ENCODE assay signal across 8 cellular contexts in genomic region chr10:98134431-98135221, GRCh38. TPM values are rescaled to one million over a fixed set of nuclear protein-coding genes. Genes with fewer than 3 reads are reported as not detected.
DNase-seq lines count a peak whose midpoint lies in the region; ATAC-seq and TF ChIP-seq lines count a peak whose summit lies in the region.

TSS of gene R3HCC1L (plus strand) at chr10:98134657. CDS start at chr10:98208115, 73,458 bp downstream.

- DNase-seq in HFFc6 = peak; percentile 81
- DNase-seq in NAMALWA (ENCODE audit: low spot score) = peak; percentile 95
- DNase-seq in glomerular visceral epithelial cell (ENCODE audit: extremely low spot score) = peak; percentile 87
- DNase-seq in omental fat pad (ENCODE audit: low spot score) = peak; percentile 68

- peaks cover 5% of the 10 kb centered on the region; the same call in 1 of the 2 replicates for H3K9me3 Mint-ChIP-seq in HFFc6
- peaks cover 5% of the 10 kb centered on the region for H3K9me3 Mint-ChIP-seq in activated naive CD4-positive, alpha-beta T cell treated with anti-CD3 and anti-CD28 coated beads, Interleukin-2, amount 50 U/mL, for 24 hours

- peaks cover 4% of the 10 kb centered on the region; the same call in 1 of the 2 replicates for H3K36me3 Mint-ChIP-seq in HFFc6 (ENCODE audit: low read depth)
- H3K36me3 Mint-ChIP-seq in activated naive CD4-positive, alpha-beta T cell treated with anti-CD3 and anti-CD28 coated beads, Interleukin-2, amount 50 U/mL, for 24 hours = peaks cover 1% of the 10 kb centered on the region

- ATAC-seq in SK-N-SH treated with all-trans-retinoic acid at 6 μM for 48 hours = peak; percentile 99
- ATAC-seq in omental fat pad (ENCODE audit: low FRiP score) = peak; percentile 98

- peak within 1 kb of the TSS; percentile 95 for H3K4me3 ChIP-seq in GM08714 (ENCODE audit: low read length)

- H3K4me3 Mint-ChIP-seq in HFFc6 = peak within 1 kb of the TSS; percentile 97
- H3K4me3 Mint-ChIP-seq in activated naive CD4-positive, alpha-beta T cell treated with anti-CD3 and anti-CD28 coated beads, Interleukin-2, amount 50 U/mL, for 24 hours = peak within 1 kb of the TSS; percentile 95

- peaks cover 36% of the 10 kb centered on the region for H3K4me1 Mint-ChIP-seq in HFFc6 (ENCODE audit: low read depth)
- peaks cover 54% of the 10 kb centered on the region for H3K4me1 Mint-ChIP-seq in activated naive CD4-positive, alpha-beta T cell treated with anti-CD3 and anti-CD28 coated beads, Interleukin-2, amount 50 U/mL, for 24 hours

- TF ChIP-seq CTCF in HFFc6 (IDR thresholded peaks at IDR 0.05) (no peak), omental fat pad (IDR thresholded peaks at IDR 0.05) (no peak)

- H3K27ac Mint-ChIP-seq in HFFc6 = peak within 1 kb of the TSS; percentile 95
- H3K27ac Mint-ChIP-seq in activated naive CD4-positive, alpha-beta T cell treated with anti-CD3 and anti-CD28 coated beads, Interleukin-2, amount 50 U/mL, for 24 hours = peak within 1 kb of the TSS; percentile 87

- no peaks in the 10 kb centered on the region; the same call in 1 of the 2 replicates for H3K27me3 Mint-ChIP-seq in HFFc6 (ENCODE audit: insufficient read depth)
- no peaks in the 10 kb centered on the region for H3K27me3 Mint-ChIP-seq in activated naive CD4-positive, alpha-beta T cell treated with anti-CD3 and anti-CD28 coated beads, Interleukin-2, amount 50 U/mL, for 24 hours

- peak within 1 kb of the TSS; percentile 53 for H3K27ac ChIP-seq in temporal lobe (ENCODE audit: low read depth, low read length)

TF ChIP-seq in SK-N-SH treated with all-trans-retinoic acid at 6 μM for 48 hours, 23 proteins besides CTCF, POLR2A, EP300 and RAD21:
- TF ChIP-seq, protein P1, sequence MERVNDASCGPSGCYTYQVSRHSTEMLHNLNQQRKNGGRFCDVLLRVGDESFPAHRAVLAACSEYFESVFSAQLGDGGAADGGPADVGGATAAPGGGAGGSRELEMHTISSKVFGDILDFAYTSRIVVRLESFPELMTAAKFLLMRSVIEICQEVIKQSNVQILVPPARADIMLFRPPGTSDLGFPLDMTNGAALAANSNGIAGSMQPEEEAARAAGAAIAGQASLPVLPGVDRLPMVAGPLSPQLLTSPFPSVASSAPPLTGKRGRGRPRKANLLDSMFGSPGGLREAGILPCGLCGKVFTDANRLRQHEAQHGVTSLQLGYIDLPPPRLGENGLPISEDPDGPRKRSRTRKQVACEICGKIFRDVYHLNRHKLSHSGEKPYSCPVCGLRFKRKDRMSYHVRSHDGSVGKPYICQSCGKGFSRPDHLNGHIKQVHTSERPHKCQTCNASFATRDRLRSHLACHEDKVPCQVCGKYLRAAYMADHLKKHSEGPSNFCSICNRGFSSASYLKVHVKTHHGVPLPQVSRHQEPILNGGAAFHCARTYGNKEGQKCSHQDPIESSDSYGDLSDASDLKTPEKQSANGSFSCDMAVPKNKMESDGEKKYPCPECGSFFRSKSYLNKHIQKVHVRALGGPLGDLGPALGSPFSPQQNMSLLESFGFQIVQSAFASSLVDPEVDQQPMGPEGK (CRISPR knock-in tag; IDR thresholded peaks at IDR 0.05; ENCODE audit: borderline replicate concordance) = 0 out of 2 replicates have a peak, but pooled peaks have one; percentile 30
- 0 out of 2 replicates have a peak, but pooled peaks have one; percentile 17 for TF ChIP-seq ZFP3 (CRISPR knock-in tag; IDR thresholded peaks at IDR 0.05)
- TF ChIP-seq ARNTL (CRISPR knock-in tag; IDR thresholded peaks at IDR 0.05; ENCODE audit: borderline replicate concordance, low read depth) = no peak

RNA-seq across cellular contexts. Expression of gene R3HCC1L, which starts in this region (rescaled TPM):
- 1 to 10 TPM; 7.4 to 8.1 (median 7.6) TPM for total RNA-seq in HFFc6 (2021; fragmentation: NEBNext Ultra II Directional; extraction: Animal tissue kit (Norgen Biotek cat#: 25700))
- total RNA-seq in omental fat pad (10 to 100 TPM in 3 of 4 donors, 1 to 10 TPM in 1; 8.5 to 11.5 (median 11.0) TPM), temporal lobe (14.5 TPM)

Comparison
In these comparisons a context has a peak if more than half of its experiments do, and no peak if none do; other contexts are left out.
1. Peak in every context shown above with its lines: DNase-seq, ATAC-seq, H3K4me3 ChIP-seq and H3K27ac ChIP-seq.